In the genomic region with DNA sequence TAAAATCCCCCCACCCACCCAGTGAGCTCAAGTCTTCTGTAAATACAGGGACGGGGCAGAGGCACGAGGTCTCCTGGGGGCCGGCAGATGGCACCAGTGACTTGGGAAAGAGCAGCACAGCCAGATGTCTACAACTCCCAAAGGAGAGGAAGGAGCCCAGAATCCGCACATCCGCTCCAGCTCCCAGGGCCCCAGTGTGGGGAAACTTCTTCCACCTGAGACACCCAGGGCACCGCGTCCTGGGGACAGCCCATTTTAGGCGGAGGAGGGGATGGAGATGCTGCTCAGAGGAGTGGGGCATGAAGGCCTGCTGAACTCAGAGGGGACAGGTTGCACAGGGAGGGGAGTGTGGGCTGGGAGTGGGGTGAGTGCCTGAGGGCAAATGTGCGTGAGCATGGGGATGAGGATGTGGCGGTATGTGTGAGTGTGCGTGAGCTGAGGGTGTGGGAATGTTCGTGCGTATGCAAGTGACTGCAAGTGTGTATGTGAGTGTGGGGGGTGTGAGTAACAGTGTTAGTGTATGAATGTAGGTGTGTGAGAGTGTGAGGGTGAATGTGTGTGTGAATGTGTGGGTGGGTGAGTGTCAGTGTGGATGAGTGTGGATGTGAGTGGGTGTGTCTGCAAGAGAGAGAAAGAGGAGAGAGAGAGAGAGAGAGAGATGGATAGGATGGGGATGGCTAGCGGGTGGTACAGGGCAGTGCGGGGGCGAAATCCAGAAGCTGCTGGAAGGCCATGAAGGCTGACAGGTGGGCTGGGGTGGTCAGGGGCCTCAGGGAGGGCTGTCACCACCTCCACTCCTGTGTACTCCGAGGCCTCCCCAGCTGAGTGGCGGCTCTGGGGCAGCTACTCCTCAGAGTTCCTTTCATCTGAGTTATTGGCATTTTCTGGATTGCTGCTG, we compare ENCODE assay signal across 8 cellular contexts.
DNase-seq lines count a peak whose midpoint lies in the region; FAIRE-seq and TF ChIP-seq lines count a peak whose summit lies in the region.

No MANE protein-coding gene starts in this region.

- H3K4me3 ChIP-seq in HL-60 (replicated peaks; ENCODE audit: insufficient read depth, low read length): no peak overlapping the region
- no peak overlapping the region for H3K4me3 ChIP-seq in fibroblast of the aortic adventitia (ENCODE audit: low read depth, low read length)
- H3K4me3 ChIP-seq in retinal pigment epithelial cell (ENCODE audit: low read length): no peak overlapping the region

- H3K4me3 Mint-ChIP-seq in activated T-helper 2 cell treated with anti-CD3 and anti-CD28 coated beads, Interferon-gamma antibody, Interleukin-2, Interleukin-4, amounts not matched to agents 10 μg/mL and 5 μg/mL and 100 μg/mL, durations not matched to agents 14 hours and 24 hours and 36 hours (ENCODE audit: low read depth): no peak overlapping the region

- intact Hi-C loops in activated T-helper 2 cell treated with anti-CD3 and anti-CD28 coated beads, Interferon-gamma antibody, Interleukin-2, Interleukin-4, amounts not matched to agents 10 μg/mL and 5 μg/mL and 100 μg/mL, durations not matched to agents 14 hours and 24 hours and 36 hours (cut with micrococcal nuclease): no loop called here

- peaks cover 11% of the 10 kb centered on the region for H3K27me3 ChIP-seq in HL-60 (ENCODE audit: insufficient read depth, poor library complexity, severe bottlenecking)

- H3K27ac Mint-ChIP-seq in activated T-helper 2 cell treated with anti-CD3 and anti-CD28 coated beads, Interferon-gamma antibody, Interleukin-2, Interleukin-4, amounts not matched to agents 10 μg/mL and 5 μg/mL and 100 μg/mL, durations not matched to agents 14 hours and 24 hours and 36 hours: no peak overlapping the region

- H3K27ac ChIP-seq in HL-60 (replicated peaks): no peak overlapping the region

- DNase-seq in D721Med (ENCODE audit: insufficient read length, low spot score) (no peak), HL-60 (ENCODE audit: low read depth in 1 of 2, low spot score in 1 of 2) (peak; percentile 6 to 9), SHP77 (lab: John Stamatoyannopoulos, UW) (peak; percentile 74 to 85), fibroblast of the aortic adventitia (ENCODE audit: low read depth) (peak; percentile 52), retinal pigment epithelial cell (ENCODE audit: low read depth) (no peak), NCI-H2081 treated with DMSO at 0.1 percent for 48 hours (lab: John Stamatoyannopoulos, UW) (no peak)
- DNase-seq in activated CD8-positive, alpha-beta memory T cell treated with anti-CD3 and anti-CD28 coated beads, Interleukin-2, amount 50 U/mL, for 48 hours: no peak
- DNase-seq in activated T-helper 2 cell treated with anti-CD3 and anti-CD28 coated beads, Interferon-gamma antibody, Interleukin-2, Interleukin-4, amounts not matched to agents 10 μg/mL and 5 μg/mL and 100 μg/mL, durations not matched to agents 14 hours and 24 hours and 36 hours (ENCODE audit: low spot score): no peak

- no peak for FAIRE-seq in D721Med (lab: Jason Lieb, UNC)

- no peaks in the 10 kb centered on the region for H3K9me3 Mint-ChIP-seq in activated T-helper 2 cell treated with anti-CD3 and anti-CD28 coated beads, Interferon-gamma antibody, Interleukin-2, Interleukin-4, amounts not matched to agents 10 μg/mL and 5 μg/mL and 100 μg/mL, durations not matched to agents 14 hours and 24 hours and 36 hours

- TF ChIP-seq CTCF in D721Med (IDR thresholded peaks at IDR 0.05; ENCODE audit: insufficient read depth, missing control alignments) (peak; percentile 74), HL-60 (IDR thresholded peaks at IDR 0.05; ENCODE audit: insufficient read depth, low read length) (peak; percentile 34), fibroblast of the aortic adventitia (IDR thresholded peaks at IDR 0.05; ENCODE audit: insufficient read depth, low read length) (peak; percentile 40), retinal pigment epithelial cell (conservative IDR thresholded peaks at IDR 0.05; ENCODE audit: low read depth, low read length) (peak; percentile 69)

- H3K27me3 Mint-ChIP-seq in activated T-helper 2 cell treated with anti-CD3 and anti-CD28 coated beads, Interferon-gamma antibody, Interleukin-2, Interleukin-4, amounts not matched to agents 10 μg/mL and 5 μg/mL and 100 μg/mL, durations not matched to agents 14 hours and 24 hours and 36 hours (ENCODE audit: low read depth): peaks cover 23% of the 10 kb centered on the region

- H3K4me1 Mint-ChIP-seq in activated T-helper 2 cell treated with anti-CD3 and anti-CD28 coated beads, Interferon-gamma antibody, Interleukin-2, Interleukin-4, amounts not matched to agents 10 μg/mL and 5 μg/mL and 100 μg/mL, durations not matched to agents 14 hours and 24 hours and 36 hours (ENCODE audit: low read depth): no peaks in the 10 kb centered on the region

- no peaks in the 10 kb centered on the region for H3K36me3 Mint-ChIP-seq in activated T-helper 2 cell treated with anti-CD3 and anti-CD28 coated beads, Interferon-gamma antibody, Interleukin-2, Interleukin-4, amounts not matched to agents 10 μg/mL and 5 μg/mL and 100 μg/mL, durations not matched to agents 14 hours and 24 hours and 36 hours (ENCODE audit: low read depth)

Comparison
In these comparisons a context has a peak if more than half of its experiments do, and no peak if none do; other contexts are left out.
1. DNase-seq: peak in HL-60 (2 of 2), SHP77 (2 of 2) and fibroblast of the aortic adventitia (single experiment); none in D721Med (single experiment), retinal pigment epithelial cell (single experiment), activated CD8-positive, alpha-beta memory T cell treated with anti-CD3 and anti-CD28 coated beads, Interleukin-2, amount 50 U/mL, for 48 hours (single experiment), activated T-helper 2 cell treated with anti-CD3 and anti-CD28 coated beads, Interferon-gamma antibody, Interleukin-2, Interleukin-4, amounts not matched to agents 10 μg/mL and 5 μg/mL and 100 μg/mL, durations not matched to agents 14 hours and 24 hours and 36 hours (single experiment) and NCI-H2081 treated with DMSO at 0.1 percent for 48 hours (single experiment).
2. Peak in every context shown above with its lines, with median percentiles within 50 percentile points of each other: CTCF ChIP-seq.